In the genomic region with DNA sequence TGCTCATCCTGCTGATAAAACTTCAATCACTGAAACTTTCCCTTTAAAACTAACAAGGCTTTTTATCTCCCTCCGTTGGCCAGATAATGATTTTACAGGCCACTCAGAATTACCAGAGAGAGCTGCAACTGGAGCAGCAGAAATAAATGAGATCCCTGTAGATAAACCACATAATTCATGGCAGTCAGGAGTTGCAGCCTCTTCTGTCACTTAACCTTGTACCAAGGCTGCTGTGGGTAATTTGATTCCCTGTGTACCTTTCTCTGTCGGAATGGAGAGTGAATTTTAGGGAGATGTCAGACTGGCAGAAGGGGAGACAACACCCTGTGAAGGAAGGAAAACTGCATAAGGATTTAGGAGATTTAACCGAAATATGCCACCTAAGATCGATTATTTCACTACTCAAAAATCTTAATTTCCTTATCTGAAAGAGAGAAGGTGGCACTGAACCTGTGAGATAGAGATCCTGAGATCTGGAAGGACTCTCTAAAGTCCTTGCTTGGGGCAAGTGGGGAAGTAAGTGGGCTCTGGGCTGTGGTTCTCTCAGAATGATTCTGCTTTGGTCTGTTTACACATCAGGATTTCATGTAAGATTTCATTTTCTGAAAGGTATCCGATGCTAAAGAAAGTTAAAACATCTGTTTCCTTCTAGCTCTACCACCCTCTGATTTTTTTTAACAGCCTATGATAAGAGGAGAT, we compare ENCODE assay signal across 19 cellular contexts. TPM values are rescaled to one million over a fixed set of nuclear protein-coding genes. Genes with fewer than 3 reads are reported as not detected.
DNase-seq lines count a peak whose midpoint lies in the region; ATAC-seq and TF ChIP-seq lines count a peak whose summit lies in the region.
"Had no signal": no experiment of that assay in that cellular context is flagged by ENCODE, and none has a peak within 500 bp of the region (broad histone marks: within the 10 kb centered on the region; RNA-seq: fewer than 3 reads in every experiment).

No MANE protein-coding gene starts in this region.

- H3K36me3 ChIP-seq in OCI-LY3 (replicated peaks; ENCODE audit: low read depth, low read length), result no peaks in the 10 kb centered on the region
- no peaks in the 10 kb centered on the region for H3K36me3 ChIP-seq in left lung
- H3K36me3 ChIP-seq: sigmoid colon, tibial artery had no signal

- TF ChIP-seq CTCF in AG04450 (IDR thresholded peaks at IDR 0.05; ENCODE audit: low read depth, low read length) (peak; percentile 8; the same call in 1 of the 2 replicates), OCI-LY3 (IDR thresholded peaks at IDR 0.05; ENCODE audit: low read depth, low read length) (no peak; the same call in 1 of the 2 replicates), foreskin keratinocyte (conservative IDR thresholded peaks at IDR 0.05) (peak; percentile 26), left lung (IDR thresholded peaks at IDR 0.05) (no peak)

- H3K4me1 ChIP-seq in OCI-LY3 (ENCODE audit: low read length) (peaks cover 11% of the 10 kb centered on the region), foreskin keratinocyte (no peaks in the 10 kb centered on the region), left lung (no peaks in the 10 kb centered on the region)
- H3K4me1 ChIP-seq: sigmoid colon, tibial artery had no signal

- POLR2A ChIA-PET in AG04450 (lab: Yijun Ruan, JAX), result no interaction called here

- peak overlapping the region; percentile 68 for H2AFZ ChIP-seq in OCI-LY3 (ENCODE audit: low read depth, low read length)

- no peak for DNase-seq in AG04450 (ENCODE audit: low read depth, low spot score)
- no peak for DNase-seq in foreskin keratinocyte
- DNase-seq in left lung, result no peak
- DNase-seq: activated CD4-positive, CD25-positive, alpha-beta regulatory T cell treated with anti-CD3 and anti-CD28 coated beads, Interleukin-2, amount 50 U/mL, for 72 hours; effector memory CD4-positive, alpha-beta T cell; HCEC 1CT; hypothalamus; kidney glomerular epithelial cell; NCI-H2029 treated with DMSO at 0.1 percent for 48 hours; NCI-H82; sigmoid colon; stimulated activated CD4-positive, alpha-beta T cell treated with anti-CD3 and anti-CD28 coated beads, Interleukin-2, amount 100 ng/mL, for 48 hours; T-cell; tibial artery had no signal

- H3K27ac ChIP-seq in AG04450 (ENCODE audit: low read depth, low read length) (no peak overlapping the region), OCI-LY3 (ENCODE audit: low read length) (no peak overlapping the region), foreskin keratinocyte (no peak overlapping the region), left lung (no peak overlapping the region)
- H3K27ac ChIP-seq: sigmoid colon, tibial artery had no signal

- no peaks in the 10 kb centered on the region for H3K27me3 ChIP-seq in AG04450 (ENCODE audit: control insufficient read depth, insufficient read depth, low read length)
- H3K27me3 ChIP-seq in OCI-LY3 (ENCODE audit: low read depth, low read length), result no peaks in the 10 kb centered on the region
- H3K27me3 ChIP-seq in foreskin keratinocyte, result peaks cover 5% of the 10 kb centered on the region
- no peaks in the 10 kb centered on the region for H3K27me3 ChIP-seq in left lung
- H3K27me3 ChIP-seq: sigmoid colon, tibial artery had no signal

- H4K20me1 ChIP-seq in OCI-LY3 (ENCODE audit: insufficient read depth, low read length), result no peaks in the 10 kb centered on the region

- no peak overlapping the region for H3K4me3 ChIP-seq in AG04450 (ENCODE audit: low read depth, low read length)
- H3K4me3 ChIP-seq in OCI-LY3 (ENCODE audit: low read length), result peak overlapping the region; percentile 39
- H3K4me3 ChIP-seq in left lung, result no peak overlapping the region
- H3K4me3 ChIP-seq: sigmoid colon, tibial artery had no signal

- intact Hi-C loops in left lung (cut with DNase I), result no loop called here

- peak overlapping the region; percentile 18 for H3K9ac ChIP-seq in OCI-LY3 (ENCODE audit: low read length)

- H3K9me3 ChIP-seq in AG04450 (ENCODE audit: control insufficient read depth, insufficient read depth, low read length) (no peaks in the 10 kb centered on the region), OCI-LY3 (ENCODE audit: insufficient read depth, low read length) (no peaks in the 10 kb centered on the region), left lung (no peaks in the 10 kb centered on the region)
- H3K9me3 ChIP-seq: sigmoid colon, tibial artery had no signal

- CTCF ChIA-PET in AG04450 (lab: Charles Lee), result no interaction called here

- ATAC-seq in GM18502 (IDR thresholded peaks at IDR 0.05; ENCODE audit: poor library complexity, unreplicated experiment) (peak; percentile 35), foreskin keratinocyte (no peak), HG03354 (IDR thresholded peaks at IDR 0.05; ENCODE audit: poor library complexity, severe bottlenecking, unreplicated experiment) (no peak), GM18511 (IDR thresholded peaks at IDR 0.05; ENCODE audit: unreplicated experiment) (no peak), left lung (no peak), GM19467 (IDR thresholded peaks at IDR 0.05; ENCODE audit: unreplicated experiment) (no peak)

- H3K79me2 ChIP-seq in OCI-LY3 (ENCODE audit: low read length), result no peaks in the 10 kb centered on the region

- peak overlapping the region; percentile 65 for H3K4me2 ChIP-seq in OCI-LY3 (ENCODE audit: low read length)

RNA-seq across cellular contexts. Expression of gene TSPAN5, which starts 14.3 kb away (rescaled TPM):
- polyA plus RNA-seq in AG04450 (2011; rRNA removed) (146 and 190 TPM in 2 replicates), foreskin keratinocyte (31.7 and 32.7 TPM in 2 replicates)
- 93.9 and 107 TPM in 2 replicates for polyA minus RNA-seq in AG04450 (2011; rRNA and poly(A)+ RNA removed)
- total RNA-seq in foreskin keratinocyte (46.6 and 51.9 TPM in 2 replicates), left lung (10 to 100 TPM; 11.9 to 16.9 TPM)

Comparison
In these comparisons a context has a peak if more than half of its experiments do, and no peak if none do; other contexts are left out.
1. CTCF ChIP-seq: peak in AG04450 (single experiment) and foreskin keratinocyte (single experiment); none in OCI-LY3 (single experiment) and left lung (0 of 2).